In the genomic region with DNA sequence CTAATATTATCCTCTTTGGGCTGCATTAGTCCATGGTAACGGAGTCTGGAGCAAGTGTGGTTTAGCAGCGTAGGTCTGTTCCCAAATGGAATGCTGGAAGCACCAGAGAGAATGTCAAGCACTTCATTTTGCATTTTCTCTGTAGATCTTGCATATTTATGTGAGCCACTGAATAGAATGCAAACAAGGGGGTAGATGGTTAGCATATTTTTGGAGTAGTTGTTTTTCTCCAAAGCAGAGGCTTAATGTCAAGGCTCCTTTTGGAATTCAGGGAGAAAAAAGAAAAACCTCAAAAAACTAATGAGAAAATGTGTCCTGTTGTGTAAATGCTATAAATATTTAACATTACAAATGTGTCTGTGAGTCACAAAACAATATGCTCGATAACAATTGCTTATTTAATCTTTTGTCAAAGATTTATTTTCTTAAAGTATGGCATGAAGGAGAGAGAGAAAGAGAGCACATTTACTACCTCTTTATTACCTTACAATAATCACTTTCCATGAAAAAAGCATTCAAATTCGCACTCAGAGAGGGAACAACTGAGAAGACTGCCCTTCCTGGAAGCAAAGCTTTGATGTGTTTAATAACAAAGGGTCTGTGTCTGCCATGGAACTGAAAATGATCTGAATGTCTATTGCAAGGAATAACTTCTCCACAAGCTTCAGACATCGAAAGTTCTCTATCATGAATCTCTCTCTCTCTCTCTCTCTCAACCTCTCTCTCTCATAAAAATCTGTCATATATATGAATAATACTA, we compare ENCODE assay signal across 11 cellular contexts.
A peak's percentile ranks its signal among the peaks of the same experiment; 100 is the strongest.
DNase-seq lines count a peak whose midpoint lies in the region; ATAC-seq and TF ChIP-seq lines count a peak whose summit lies in the region.
"Had no signal": no experiment of that assay in that cellular context is flagged by ENCODE, and none has a peak within 500 bp of the region (broad histone marks: within the 10 kb centered on the region; RNA-seq: fewer than 3 reads in every experiment).

No MANE protein-coding gene starts in this region.

- H3K4me1 ChIP-seq in HAP-1 (peaks cover 37% of the 10 kb centered on the region), upper lobe of right lung (peaks cover 12% of the 10 kb centered on the region)

- H3K36me3 ChIP-seq in HAP-1 (replicated peaks): no peaks in the 10 kb centered on the region
- H3K36me3 ChIP-seq in upper lobe of right lung: no peaks in the 10 kb centered on the region

- no peak overlapping the region for H3K27ac ChIP-seq in upper lobe of right lung

- H3K9me3 ChIP-seq in HAP-1 (peaks cover 4% of the 10 kb centered on the region), upper lobe of right lung (no peaks in the 10 kb centered on the region)

- intact Hi-C loops in upper lobe of right lung (cut with DNase I): no loop called here

- H3K4me3 ChIP-seq in HAP-1 (no peak overlapping the region), choroid plexus epithelial cell (ENCODE audit: low read depth, low read length) (no peak overlapping the region), upper lobe of right lung (no peak overlapping the region)

- peak; percentile 66 to 99 for DNase-seq in HAP-1 (ENCODE audit: low spot score in 2 of 2)
- DNase-seq in choroid plexus epithelial cell (ENCODE audit: low read depth): peak; percentile 88
- peak; percentile 93 for DNase-seq in iris pigment epithelial cell (ENCODE audit: low read depth)
- no peak for DNase-seq in upper lobe of right lung
- DNase-seq in left lobe of liver (ENCODE audit: low spot score): no peak
- no peak for DNase-seq in activated gamma-delta T cell (lab: John Stamatoyannopoulos, UW)
- DNase-seq in NCI-H1105 (lab: John Stamatoyannopoulos, UW): no peak
- DNase-seq: activated CD4-positive, CD25-positive, alpha-beta regulatory T cell treated with anti-CD3 and anti-CD28 coated beads, Interleukin-2, amount 50 U/mL, for 72 hours; DMS79; hippocampal formation; SHP77 had no signal

- TF ChIP-seq CTCF in choroid plexus epithelial cell (conservative IDR thresholded peaks at IDR 0.05; ENCODE audit: low read depth, low read length) (no peak), upper lobe of right lung (IDR thresholded peaks at IDR 0.05) (no peak)

- in situ Hi-C loops in HAP-1 (cut with MboI; ENCODE audit: low sequenced_read_pairs): no loop called here

- peak; percentile 55 for ATAC-seq in upper lobe of right lung
- ATAC-seq in left lobe of liver: no peak

- H3K27me3 ChIP-seq in HAP-1 (ENCODE audit: low read depth) (no peaks in the 10 kb centered on the region), upper lobe of right lung (no peaks in the 10 kb centered on the region)

Comparison
In these comparisons a context has a peak if more than half of its experiments do, and no peak if none do; other contexts are left out.
1. DNase-seq: peak in HAP-1 (2 of 2), choroid plexus epithelial cell (single experiment) and iris pigment epithelial cell (single experiment); none in upper lobe of right lung (single experiment), left lobe of liver (single experiment), activated gamma-delta T cell (single experiment) and NCI-H1105 (single experiment).